8 cellular contexts compared by ENCODE assay signal in the genomic region with DNA sequence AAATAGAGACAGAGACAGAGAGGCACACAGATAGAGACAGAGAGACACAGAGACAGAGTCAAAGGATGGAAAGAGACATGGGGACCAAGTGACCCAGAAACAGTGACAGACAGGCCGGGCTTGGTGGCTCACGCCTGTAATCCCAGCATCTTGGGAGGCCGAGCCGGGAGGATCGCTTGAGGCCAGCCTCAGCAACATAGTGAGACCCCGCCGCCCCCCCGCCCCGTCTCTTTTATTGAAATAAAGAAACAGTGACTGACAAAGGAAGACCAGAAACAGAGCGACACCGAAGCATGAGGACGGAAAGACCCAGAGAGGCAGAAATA. TPM values are rescaled to one million over a fixed set of nuclear protein-coding genes. Genes with fewer than 3 reads are reported as not detected.
DNase-seq lines count a peak whose midpoint lies in the region; ATAC-seq and TF ChIP-seq lines count a peak whose summit lies in the region.

No MANE protein-coding gene starts in this region.

- H3K27ac Mint-ChIP-seq in endothelial cell (ENCODE audit: unreplicated experiment) = peak overlapping the region; percentile 82
- H3K27ac Mint-ChIP-seq in neural crest cell (ENCODE audit: unreplicated experiment) = no peak overlapping the region

- H3K9me3 ChIP-seq in BLaER1 = no peaks in the 10 kb centered on the region
- H3K9me3 ChIP-seq in OCI-LY7 (ENCODE audit: low read length) = no peaks in the 10 kb centered on the region

- H3K4me3 Mint-ChIP-seq in endothelial cell (ENCODE audit: unreplicated experiment) (peak overlapping the region; percentile 90), neural crest cell (peak overlapping the region; percentile 93)

- CTCF ChIA-PET in OCI-LY7 (lab: Charles Lee; ENCODE audit: unreplicated experiment) = interaction anchor here (1.0 kb wide), 1 partner anchor 191 kb away, joined by 3 read pairs; no protein-coding TSS in a partner anchor

- BruUV-seq in OCI-LY7 (replicated peaks; lab: Mats Ljungman, UMichigan) = no TSS peak

- DNase-seq in OCI-LY7 (ENCODE audit: low spot score) = no peak
- no peak for DNase-seq in endothelial cell (ENCODE audit: low spot score)
- DNase-seq in neural crest cell (ENCODE audit: low read depth, low spot score) = no peak
- no peak for DNase-seq in NCI-H1417 (lab: John Stamatoyannopoulos, UW)
- DNase-seq in NCI-H2171 (lab: John Stamatoyannopoulos, UW) = no peak
- no peak for DNase-seq in erythroblast (lab: John Stamatoyannopoulos, UW)

- no peaks in the 10 kb centered on the region for H3K36me3 ChIP-seq in BLaER1
- no peaks in the 10 kb centered on the region for H3K36me3 ChIP-seq in OCI-LY7 (ENCODE audit: insufficient read depth, low read length)

- H3K9me3 Mint-ChIP-seq in endothelial cell (ENCODE audit: unreplicated experiment) (no peaks in the 10 kb centered on the region), neural crest cell (no peaks in the 10 kb centered on the region)

- no peak for ATAC-seq in activated CD4-positive, CD25-positive, alpha-beta regulatory T cell treated with anti-CD3 and anti-CD28 coated beads, Interleukin-2, amount 50 U/mL, for 24 hours

- peak overlapping the region; percentile 56; the same call in 1 of the 2 replicates for H2AFZ ChIP-seq in OCI-LY7 (ENCODE audit: low read length)

- peak overlapping the region; percentile 80 for H3K4me2 ChIP-seq in BLaER1
- peak overlapping the region; percentile 76 for H3K4me2 ChIP-seq in OCI-LY7 (ENCODE audit: low read length)

- H4K20me1 ChIP-seq in BLaER1 (peaks cover 26% of the 10 kb centered on the region), OCI-LY7 (ENCODE audit: insufficient read depth, low read length) (no peaks in the 10 kb centered on the region)

- H3K36me3 Mint-ChIP-seq in endothelial cell (ENCODE audit: low read depth, unreplicated experiment) (peaks cover 27% of the 10 kb centered on the region), neural crest cell (ENCODE audit: low read depth) (no peaks in the 10 kb centered on the region)

- H3K4me1 ChIP-seq in BLaER1 (peaks cover 46% of the 10 kb centered on the region), OCI-LY7 (ENCODE audit: insufficient read depth, low read length, poor library complexity, severe bottlenecking) (peaks cover 16% of the 10 kb centered on the region)

- H3K9me2 ChIP-seq in OCI-LY7 (ENCODE audit: insufficient read depth, low read length) = no peaks in the 10 kb centered on the region

- peak overlapping the region; percentile 98 for H3K9ac ChIP-seq in BLaER1

- H3K27ac ChIP-seq in BLaER1 (peak overlapping the region; percentile 50), OCI-LY7 (ENCODE audit: low read depth, low read length, poor library complexity, severe bottlenecking) (peak overlapping the region; percentile 41)

- H3K4me1 Mint-ChIP-seq in endothelial cell (ENCODE audit: unreplicated experiment) = peaks cover 32% of the 10 kb centered on the region
- H3K4me1 Mint-ChIP-seq in neural crest cell = peaks cover 41% of the 10 kb centered on the region

- TF ChIP-seq CTCF in OCI-LY7 (conservative IDR thresholded peaks at IDR 0.05; ENCODE audit: low read length) = no peak
- TF ChIP-seq CTCF in endothelial cell (IDR thresholded peaks at IDR 0.05; ENCODE audit: unreplicated experiment) = no peak
- no peak for TF ChIP-seq CTCF in neural crest cell (conservative IDR thresholded peaks at IDR 0.05)

- TF ChIP-seq POLR2A in erythroblast (IDR thresholded peaks at IDR 0.05; ENCODE audit: low read length) = no peak

- H3K79me2 ChIP-seq in OCI-LY7 (ENCODE audit: insufficient read depth, low read depth, low read length) = no peaks in the 10 kb centered on the region

- POLR2A ChIA-PET in OCI-LY7 (lab: Charles Lee) = interaction anchor here (0.6 to 0.7 kb wide), 3 partner anchors 74 to 290 kb away, joined by 3 to 4 read pairs (median 3); no protein-coding TSS in a partner anchor

- H3K27me3 ChIP-seq in BLaER1 = no peaks in the 10 kb centered on the region

- H3K4me3 ChIP-seq in BLaER1 = peak overlapping the region; percentile 99
- H3K4me3 ChIP-seq in OCI-LY7 (ENCODE audit: low read depth, low read length, poor library complexity, severe bottlenecking) = peak overlapping the region; percentile 64

- intact Hi-C loops in OCI-LY7 (cut with micrococcal nuclease; ENCODE audit: unreplicated experiment) = loop anchor here (1.0 to 2.0 kb wide), 3 partner anchors 45 to 156 kb away; no protein-coding TSS in a partner anchor

- H3K27me3 Mint-ChIP-seq in endothelial cell (ENCODE audit: unreplicated experiment) (peaks cover 31% of the 10 kb centered on the region), neural crest cell (ENCODE audit: low read depth) (no peaks in the 10 kb centered on the region)

RNA-seq across cellular contexts. Expression of a gene that starts 0.8 kb away (rescaled TPM):
- total RNA-seq in OCI-LY7 (2014; rRNA removed; shearing (Covaris generic)) = not detected in 2 replicates
- total RNA-seq in OCI-LY7 (2022) (not detected in 2 replicates), endothelial cell (ENCODE audit: unreplicated experiment) (342 TPM), neural crest cell (76.2 and 78.5 TPM in 2 replicates)

RNA-seq across cellular contexts. Expression of a gene that starts 36.3 kb away (rescaled TPM):
- not detected in 2 replicates for total RNA-seq in OCI-LY7 (2014; rRNA removed; shearing (Covaris generic))
- total RNA-seq in OCI-LY7 (2022) (not detected in 2 replicates), endothelial cell (ENCODE audit: unreplicated experiment) (6.9 TPM), neural crest cell (5.3 and 5.5 TPM in 2 replicates)

RNA-seq across cellular contexts. Expression of a gene that starts 45.8 kb away (rescaled TPM):
- 89.7 and 90.1 TPM in 2 replicates for total RNA-seq in OCI-LY7 (2014; rRNA removed; shearing (Covaris generic))
- 58.9 and 80.9 TPM in 2 replicates for total RNA-seq in OCI-LY7 (2022)
- total RNA-seq in endothelial cell (ENCODE audit: unreplicated experiment) = 60.5 TPM
- 141 and 147 TPM in 2 replicates for total RNA-seq in neural crest cell

Comparison
In these comparisons a context has a peak if more than half of its experiments do, and no peak if none do; other contexts are left out.
1. RNA of a gene that starts 0.8 kb away (total RNA-seq): 342 TPM in endothelial cell (single experiment) and 76.2 to 78.5 TPM in neural crest cell; not detected in OCI-LY7; every median in the first group is over 10 times any median in the second.